ENCODE assay signal across 9 cellular contexts in the genomic region with DNA sequence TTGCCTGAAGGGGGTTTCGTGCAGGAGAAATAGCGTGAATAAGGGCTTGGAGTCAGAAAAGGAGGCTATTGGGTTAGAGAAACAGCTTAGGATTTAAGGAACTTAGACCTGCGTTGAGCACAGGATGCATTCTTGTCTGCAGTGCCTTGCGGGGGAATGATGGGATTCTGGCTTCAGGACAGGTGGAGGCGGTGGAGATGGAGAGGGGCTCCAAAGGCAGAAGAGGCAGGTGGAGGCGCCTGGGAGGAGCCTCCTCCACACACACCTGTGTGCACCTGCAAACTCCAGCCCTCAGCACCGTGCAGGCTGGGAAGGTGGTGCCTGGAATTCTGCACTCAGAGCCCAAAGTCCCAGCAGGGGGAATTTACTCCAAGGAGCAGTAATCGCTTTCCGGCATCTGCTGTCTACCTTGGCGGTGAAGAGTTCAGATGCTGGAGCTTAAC. TPM values are rescaled to one million over a fixed set of nuclear protein-coding genes. Genes with fewer than 3 reads are reported as not detected.
DNase-seq lines count a peak whose midpoint lies in the region; ATAC-seq and TF ChIP-seq lines count a peak whose summit lies in the region.
"Had no signal": no experiment of that assay in that cellular context is flagged by ENCODE, and none has a peak within 500 bp of the region (broad histone marks: within the 10 kb centered on the region; RNA-seq: fewer than 3 reads in every experiment).

No MANE protein-coding gene starts in this region.

- peak; percentile 41 for DNase-seq in DMS79 (lab: John Stamatoyannopoulos, UW)
- DNase-seq in colonic mucosa = peak; percentile 75
- no peak for DNase-seq in effector CD4-positive, alpha-beta T cell
- no peak for DNase-seq in HK-2 (ENCODE audit: unreplicated experiment)
- DNase-seq in NCI-H446 (lab: John Stamatoyannopoulos, UW) = no peak
- DNase-seq: NCI-H1436 treated with DMSO at 0.1 percent for 48 hours had no signal

- H3F3A ChIP-seq in Loucy (ENCODE audit: low read depth) = no peaks in the 10 kb centered on the region
- no peaks in the 10 kb centered on the region for H3F3A ChIP-seq in neural cell (ENCODE audit: insufficient read depth, low read length, poor library complexity, severe bottlenecking)

- H4K20me1 ChIP-seq in Loucy (ENCODE audit: insufficient read depth, low read length, poor library complexity, severe bottlenecking) (peaks cover 25% of the 10 kb centered on the region), neural cell (ENCODE audit: insufficient read depth) (peaks cover 26% of the 10 kb centered on the region)

- H3K79me2 ChIP-seq in Loucy (ENCODE audit: insufficient read depth, low read length) (peaks cover 49% of the 10 kb centered on the region), neural cell (replicated peaks; ENCODE audit: insufficient read depth, low read length) (peaks cover 70% of the 10 kb centered on the region)

- H3K27me3 ChIP-seq in Loucy (ENCODE audit: insufficient read depth, low read length, poor library complexity, severe bottlenecking) (no peaks in the 10 kb centered on the region), colonic mucosa (no peaks in the 10 kb centered on the region), neural cell (ENCODE audit: insufficient read depth, low read depth, low read length) (no peaks in the 10 kb centered on the region)

- H3K9ac ChIP-seq in Loucy (ENCODE audit: low read depth, low read length, poor library complexity, severe bottlenecking) = peak overlapping the region; percentile 81
- peak overlapping the region; percentile 92 to 96 for H3K9ac ChIP-seq in colonic mucosa (ENCODE audit: low read depth in 2 of 2, low read length in 2 of 2)
- H3K9ac ChIP-seq in neural cell (ENCODE audit: low read length) = peak overlapping the region; percentile 93

- no peaks in the 10 kb centered on the region for H3K36me3 ChIP-seq in Loucy (ENCODE audit: insufficient read depth, low read length)
- H3K36me3 ChIP-seq in colonic mucosa = no peaks in the 10 kb centered on the region
- no peaks in the 10 kb centered on the region for H3K36me3 ChIP-seq in neural cell (ENCODE audit: insufficient read depth, low read length)

- intact Hi-C loops in colonic mucosa (cut with DNase I) = loop anchor here (10.0 kb wide), 1 partner anchor 74 kb away; no protein-coding TSS in a partner anchor

- TF ChIP-seq RAD21 in neural cell (conservative IDR thresholded peaks at IDR 0.05) = no peak

- H3K4me2 ChIP-seq in Loucy (ENCODE audit: low read depth, low read length, poor library complexity, severe bottlenecking) = peak overlapping the region; percentile 94
- H3K4me2 ChIP-seq in neural cell (ENCODE audit: low read length) = peak overlapping the region; percentile 99

- H2AFZ ChIP-seq in Loucy (ENCODE audit: low read length) (no peak overlapping the region), neural cell (ENCODE audit: low read depth, low read length) (no peak overlapping the region)

- H3K9me3 ChIP-seq in Loucy (ENCODE audit: insufficient read depth, low read depth, low read length) = no peaks in the 10 kb centered on the region
- no peaks in the 10 kb centered on the region for H3K9me3 ChIP-seq in colonic mucosa
- no peaks in the 10 kb centered on the region for H3K9me3 ChIP-seq in neural cell (ENCODE audit: low read length)

- TF ChIP-seq EP300 in neural cell (conservative IDR thresholded peaks at IDR 0.05; ENCODE audit: poor library complexity, severe bottlenecking) = no peak

- ATAC-seq in HG03280 (IDR thresholded peaks at IDR 0.05; ENCODE audit: unreplicated experiment) = no peak

- H3K4me3 ChIP-seq in Loucy (ENCODE audit: low read length, poor library complexity, severe bottlenecking) (peak overlapping the region; percentile 86), colonic mucosa (peak overlapping the region; percentile 84), neural cell (ENCODE audit: low read length) (peak overlapping the region; percentile 98)

- H3K4me1 ChIP-seq in Loucy (ENCODE audit: insufficient read depth, low read length, poor library complexity, severe bottlenecking) (peaks cover 39% of the 10 kb centered on the region), colonic mucosa (peaks cover 19% of the 10 kb centered on the region)

- H3K9me2 ChIP-seq in Loucy (replicated peaks; ENCODE audit: low read depth, low read length) (no peaks in the 10 kb centered on the region), neural cell (ENCODE audit: insufficient read depth, low read length) (no peaks in the 10 kb centered on the region)

- TF ChIP-seq CTCF in Loucy (conservative IDR thresholded peaks at IDR 0.05; ENCODE audit: low read length) (no peak), colonic mucosa (IDR thresholded peaks at IDR 0.05) (no peak), neural cell (IDR thresholded peaks at IDR 0.05; ENCODE audit: poor library complexity, severe bottlenecking) (no peak)

- H3K27ac ChIP-seq in colonic mucosa = peak overlapping the region; percentile 87
- peak overlapping the region; percentile 71 for H3K27ac ChIP-seq in neural cell (ENCODE audit: low read length)

TF ChIP-seq in neural cell, 6 proteins besides CTCF, POLR2A, EP300 and RAD21:
- no peak for TF ChIP-seq POLR2AphosphoS5 (IDR thresholded peaks at IDR 0.05)
- TF ChIP-seq SMC3 (conservative IDR thresholded peaks at IDR 0.05; ENCODE audit: poor library complexity) = no peak
- TF ChIP-seq, protein P1, sequence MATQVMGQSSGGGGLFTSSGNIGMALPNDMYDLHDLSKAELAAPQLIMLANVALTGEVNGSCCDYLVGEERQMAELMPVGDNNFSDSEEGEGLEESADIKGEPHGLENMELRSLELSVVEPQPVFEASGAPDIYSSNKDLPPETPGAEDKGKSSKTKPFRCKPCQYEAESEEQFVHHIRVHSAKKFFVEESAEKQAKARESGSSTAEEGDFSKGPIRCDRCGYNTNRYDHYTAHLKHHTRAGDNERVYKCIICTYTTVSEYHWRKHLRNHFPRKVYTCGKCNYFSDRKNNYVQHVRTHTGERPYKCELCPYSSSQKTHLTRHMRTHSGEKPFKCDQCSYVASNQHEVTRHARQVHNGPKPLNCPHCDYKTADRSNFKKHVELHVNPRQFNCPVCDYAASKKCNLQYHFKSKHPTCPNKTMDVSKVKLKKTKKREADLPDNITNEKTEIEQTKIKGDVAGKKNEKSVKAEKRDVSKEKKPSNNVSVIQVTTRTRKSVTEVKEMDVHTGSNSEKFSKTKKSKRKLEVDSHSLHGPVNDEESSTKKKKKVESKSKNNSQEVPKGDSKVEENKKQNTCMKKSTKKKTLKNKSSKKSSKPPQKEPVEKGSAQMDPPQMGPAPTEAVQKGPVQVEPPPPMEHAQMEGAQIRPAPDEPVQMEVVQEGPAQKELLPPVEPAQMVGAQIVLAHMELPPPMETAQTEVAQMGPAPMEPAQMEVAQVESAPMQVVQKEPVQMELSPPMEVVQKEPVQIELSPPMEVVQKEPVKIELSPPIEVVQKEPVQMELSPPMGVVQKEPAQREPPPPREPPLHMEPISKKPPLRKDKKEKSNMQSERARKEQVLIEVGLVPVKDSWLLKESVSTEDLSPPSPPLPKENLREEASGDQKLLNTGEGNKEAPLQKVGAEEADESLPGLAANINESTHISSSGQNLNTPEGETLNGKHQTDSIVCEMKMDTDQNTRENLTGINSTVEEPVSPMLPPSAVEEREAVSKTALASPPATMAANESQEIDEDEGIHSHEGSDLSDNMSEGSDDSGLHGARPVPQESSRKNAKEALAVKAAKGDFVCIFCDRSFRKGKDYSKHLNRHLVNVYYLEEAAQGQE (IDR thresholded peaks at IDR 0.05; ENCODE audit: borderline replicate concordance) = no peak
- TF ChIP-seq TAF1 (IDR thresholded peaks at IDR 0.05; ENCODE audit: low read depth) = no peak
- TF ChIP-seq MXI1 (conservative IDR thresholded peaks at IDR 0.05; ENCODE audit: poor library complexity, severe bottlenecking) = no peak
- no peak for TF ChIP-seq EZH2 (IDR thresholded peaks at IDR 0.05; ENCODE audit: borderline replicate concordance, insufficient read depth, low read length, poor library complexity, severe bottlenecking)
TF ChIP-seq in neural cell: peak in this region for 0.

RNA-seq across cellular contexts. Expression of a gene that starts 1.8 kb away (rescaled TPM):
- 10 to 100 TPM; 77.8 to 81.6 TPM for total RNA-seq in colonic mucosa
- polyA plus RNA-seq in neural cell = 25.7 and 38.9 TPM in 2 replicates
- 130 and 161 TPM in 2 replicates for polyA minus RNA-seq in neural cell

RNA-seq across cellular contexts. Expression of a gene that starts 36.8 kb away (rescaled TPM):
- total RNA-seq in colonic mucosa = 10 to 100 TPM; 18.5 to 43.8 TPM
- 20.9 and 35.3 TPM in 2 replicates for polyA plus RNA-seq in neural cell
- 22.7 and 23.4 TPM in 2 replicates for polyA minus RNA-seq in neural cell

Comparison
In these comparisons a context has a peak if more than half of its experiments do, and no peak if none do; other contexts are left out.
1. DNase-seq: peak in DMS79 (single experiment) and colonic mucosa (single experiment); none in effector CD4-positive, alpha-beta T cell (single experiment), HK-2 (single experiment) and NCI-H446 (0 of 2).
2. Peak in every context shown above with its lines, with median percentiles within 50 percentile points of each other: H3K4me3 ChIP-seq and H3K9ac ChIP-seq.